ENCODE assay signal across 16 cellular contexts in genomic region chr10:9709849-9710248, GRCh38.
DNase-seq lines count a peak whose midpoint lies in the region; ATAC-seq and TF ChIP-seq lines count a peak whose summit lies in the region.
"Had no signal": no experiment of that assay in that cellular context is flagged by ENCODE, and none has a peak within 500 bp of the region (broad histone marks: within the 10 kb centered on the region; RNA-seq: fewer than 3 reads in every experiment).

No MANE protein-coding gene starts in this region.

- H3K36me3 ChIP-seq in MM.1S (replicated peaks; ENCODE audit: insufficient read depth, low read length): no peaks in the 10 kb centered on the region
- H3K36me3 ChIP-seq: HAP-1, SJSA1 had no signal

- no peaks in the 10 kb centered on the region for H3K79me2 ChIP-seq in MM.1S (ENCODE audit: low read length)

- no peaks in the 10 kb centered on the region for H3K9me3 ChIP-seq in MM.1S (replicated peaks; ENCODE audit: insufficient read depth, low read length)
- H3K9me3 ChIP-seq: A549, HAP-1, SJSA1 had no signal

- no peak for TF ChIP-seq CTCF in MM.1S (IDR thresholded peaks at IDR 0.05; ENCODE audit: low read length)

- no peaks in the 10 kb centered on the region for H3K27me3 ChIP-seq in MM.1S (replicated peaks; ENCODE audit: insufficient read depth, low read length)
- H3K27me3 ChIP-seq: SJSA1 had no signal

- no peaks in the 10 kb centered on the region for H3F3A ChIP-seq in MM.1S (ENCODE audit: insufficient read depth, low read length)

- no peak overlapping the region for H3K9ac ChIP-seq in MM.1S (ENCODE audit: low read length)

- H4K20me1 ChIP-seq in MM.1S (ENCODE audit: insufficient read depth, low read length): no peaks in the 10 kb centered on the region

- peaks cover 5% of the 10 kb centered on the region; the same call in 1 of the 2 replicates for H3K4me1 ChIP-seq in MM.1S (ENCODE audit: low read length)
- H3K4me1 ChIP-seq: A549, HAP-1, SJSA1 had no signal

- H3K4me2 ChIP-seq in MM.1S (ENCODE audit: low read depth, low read length): peak overlapping the region; percentile 42; the same call in 1 of the 2 replicates
- H3K4me2 ChIP-seq: A549 had no signal

- H3K4me3 ChIP-seq in MM.1S (ENCODE audit: low read length): no peak overlapping the region
- H3K4me3 ChIP-seq: A549, HAP-1, SJSA1 had no signal

- no peaks in the 10 kb centered on the region for H3K9me2 ChIP-seq in MM.1S (replicated peaks; ENCODE audit: insufficient read depth, low read length)

- no peak overlapping the region for H3K27ac ChIP-seq in MM.1S (ENCODE audit: low read length)
- H3K27ac ChIP-seq: A549, SJSA1 had no signal

- ATAC-seq in HG03565 (IDR thresholded peaks at IDR 0.05; ENCODE audit: unreplicated experiment): no peak
- ATAC-seq: A549 had no signal

- DNase-seq in ELR (ENCODE audit: low read depth) (peak; percentile 20), MM.1S (peak; percentile 18), amniotic epithelial cell (ENCODE audit: low read depth) (peak; percentile 27), iris pigment epithelial cell (ENCODE audit: low read depth) (peak; percentile 40), GM19238 (ENCODE audit: insufficient read length, low spot score) (no peak)
- DNase-seq in stimulated activated CD4-positive, alpha-beta T cell treated with anti-CD3 and anti-CD28 coated beads, Interleukin-4, amount 100 ng/mL, for 4 hours: no peak
- DNase-seq in stimulated activated CD4-positive, alpha-beta T cell treated with anti-CD3 and anti-CD28 coated beads, Interleukin-12 subunit alpha, Interleukin-12 subunit beta, amount 100 ng/mL, for 4 hours: no peak
- DNase-seq: C1 segment of cervical spinal cord, KG1, NCI-H1092 treated with DMSO at 0.1 percent for 48 hours, NCI-H524 treated with DMSO at 0.1 percent for 48 hours, SW 1271 had no signal

- H2AFZ ChIP-seq in MM.1S (ENCODE audit: low read length): peak overlapping the region; percentile 21; the same call in 1 of the 2 replicates

Comparison
In these comparisons a context has a peak if more than half of its experiments do, and no peak if none do; other contexts are left out.
1. DNase-seq: peak in ELR (single experiment), MM.1S (single experiment), amniotic epithelial cell (single experiment) and iris pigment epithelial cell (single experiment); none in stimulated activated CD4-positive, alpha-beta T cell treated with anti-CD3 and anti-CD28 coated beads, Interleukin-4, amount 100 ng/mL, for 4 hours (0 of 2), GM19238 (single experiment) and stimulated activated CD4-positive, alpha-beta T cell treated with anti-CD3 and anti-CD28 coated beads, Interleukin-12 subunit alpha, Interleukin-12 subunit beta, amount 100 ng/mL, for 4 hours (single experiment).